In the genomic region with DNA sequence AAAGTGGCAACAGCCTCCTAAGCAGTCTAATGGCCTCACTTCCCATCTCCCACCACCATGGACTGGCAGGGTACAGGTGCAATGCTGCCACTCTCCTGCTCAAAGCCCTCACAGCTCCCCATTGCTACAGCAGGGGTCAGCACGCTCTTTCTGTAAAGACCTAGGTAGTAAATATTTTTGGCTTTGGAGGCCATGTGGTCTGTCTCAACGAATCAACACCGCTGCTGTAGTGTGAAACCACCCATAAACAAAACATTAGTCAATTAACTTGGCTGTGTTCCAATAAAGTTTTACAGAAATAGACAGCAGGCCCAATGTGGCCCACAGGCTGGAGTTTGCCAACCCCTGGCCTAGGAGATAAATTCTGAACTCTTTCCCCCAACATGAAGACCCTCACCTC, we compare ENCODE assay signal across 18 cellular contexts. TPM values are rescaled to one million over a fixed set of nuclear protein-coding genes. Genes with fewer than 3 reads are reported as not detected.
DNase-seq lines count a peak whose midpoint lies in the region; TF ChIP-seq lines count a peak whose summit lies in the region.
"Had no signal": no experiment of that assay in that cellular context is flagged by ENCODE, and none has a peak within 500 bp of the region (broad histone marks: within the 10 kb centered on the region; RNA-seq: fewer than 3 reads in every experiment).

No MANE protein-coding gene starts in this region.

- H3K9me2 ChIP-seq in MM.1S (replicated peaks; ENCODE audit: insufficient read depth, low read length) = no peaks in the 10 kb centered on the region

- in situ Hi-C loops in transverse colon (cut with MboI; ENCODE audit: low pct_ligation_motif_present in 1 of 4, low pct_unique_long_range_greater_than_20kb in 1 of 4, low sequenced_read_pairs in 3 of 4) = loop anchor here in 3 of 4 donors (5.0 to 10.0 kb wide), 3 partner anchors 187 to 192 kb away; no protein-coding TSS in a partner anchor

- no peak for TF ChIP-seq EP300 in transverse colon (IDR thresholded peaks at IDR 0.05; ENCODE audit: low read depth)

- H3K9ac ChIP-seq in MM.1S (ENCODE audit: low read length) = no peak overlapping the region

- H2AFZ ChIP-seq in MM.1S (ENCODE audit: low read length) = no peak overlapping the region

- no peaks in the 10 kb centered on the region for H3K36me3 Mint-ChIP-seq in osteocyte (ENCODE audit: unreplicated experiment)
- H3K36me3 Mint-ChIP-seq: CD8-positive, alpha-beta T cell had no signal

- no peaks in the 10 kb centered on the region for H3K27me3 ChIP-seq in MM.1S (replicated peaks; ENCODE audit: insufficient read depth, low read length)
- H3K27me3 ChIP-seq in transverse colon = no peaks in the 10 kb centered on the region
- H3K27me3 ChIP-seq: pancreas had no signal

- TF ChIP-seq POLR2A in transverse colon (IDR thresholded peaks at IDR 0.05) = no peak

- H3K27me3 Mint-ChIP-seq in osteocyte (ENCODE audit: unreplicated experiment) = no peaks in the 10 kb centered on the region
- H3K27me3 Mint-ChIP-seq: activated CD4-positive, alpha-beta T cell treated with anti-CD3 and anti-CD28 coated beads, Interleukin-2, amount 10 ng/mL, durations not matched to agents 7 days and 5 days had no signal

- DNase-seq in NCI-H1105 treated with DMSO at 0.1 percent for 48 hours (lab: John Stamatoyannopoulos, UW) (peak; percentile 2), NCI-H1105 (lab: John Stamatoyannopoulos, UW) (no peak), MM.1S (peak; percentile 8), cardiac fibroblast (ENCODE audit: low read depth in 2 of 2) (peak; percentile 37 to 72), osteocyte (ENCODE audit: extremely low spot score, unreplicated experiment) (no peak), NCI-H2227 (lab: John Stamatoyannopoulos, UW; ENCODE audit: unreplicated experiment) (no peak), transverse colon (no peak), hippocampal formation (lab: John Stamatoyannopoulos, UW) (no peak)
- DNase-seq: activated CD4-positive, alpha-beta T cell treated with anti-CD3 and anti-CD28 coated beads, Interleukin-2, amount 10 ng/mL, durations not matched to agents 7 days and 5 days; activated T-cell treated with anti-CD3 and anti-CD28 coated beads, Interleukin-2, amount 50 U/mL, for 48 hours; foreskin melanocyte; GF-D8; NCI-H69; pancreas; SHP77; stimulated activated CD4-positive, alpha-beta T cell treated with anti-CD3 and anti-CD28 coated beads, Interleukin-12 subunit alpha, Interleukin-12 subunit beta, amount 100 ng/mL, for 4 hours had no signal

- H3K9me3 ChIP-seq in MM.1S (replicated peaks; ENCODE audit: insufficient read depth, low read length) = no peaks in the 10 kb centered on the region
- no peaks in the 10 kb centered on the region for H3K9me3 ChIP-seq in transverse colon
- H3K9me3 ChIP-seq: pancreas had no signal

- H3F3A ChIP-seq in MM.1S (ENCODE audit: insufficient read depth, low read length) = no peaks in the 10 kb centered on the region

- no peaks in the 10 kb centered on the region for H4K20me1 ChIP-seq in MM.1S (ENCODE audit: insufficient read depth, low read length)

- H3K4me3 ChIP-seq in MM.1S (ENCODE audit: low read length) = no peak overlapping the region
- no peak overlapping the region for H3K4me3 ChIP-seq in cardiac fibroblast (replicated peaks in 1 of 2; ENCODE audit: low read depth in 2 of 2, low read length in 2 of 2)
- no peak overlapping the region for H3K4me3 ChIP-seq in transverse colon
- H3K4me3 ChIP-seq: pancreas had no signal

- H3K9me3 Mint-ChIP-seq in osteocyte (ENCODE audit: unreplicated experiment) = no peaks in the 10 kb centered on the region
- H3K9me3 Mint-ChIP-seq: activated CD4-positive, alpha-beta T cell treated with anti-CD3 and anti-CD28 coated beads, Interleukin-2, amount 10 ng/mL, durations not matched to agents 7 days and 5 days; CD8-positive, alpha-beta T cell had no signal

- no peak overlapping the region for H3K4me3 Mint-ChIP-seq in osteocyte (ENCODE audit: unreplicated experiment)
- H3K4me3 Mint-ChIP-seq: activated CD4-positive, alpha-beta T cell treated with anti-CD3 and anti-CD28 coated beads, Interleukin-2, amount 10 ng/mL, durations not matched to agents 7 days and 5 days; CD8-positive, alpha-beta T cell had no signal

- H3K4me2 ChIP-seq in MM.1S (ENCODE audit: low read depth, low read length) = no peak overlapping the region

- TF ChIP-seq CTCF in MM.1S (IDR thresholded peaks at IDR 0.05; ENCODE audit: low read length) (no peak), cardiac fibroblast (IDR thresholded peaks at IDR 0.05; ENCODE audit: low read depth, low read length) (peak; percentile 10), osteocyte (IDR thresholded peaks at IDR 0.05) (no peak), transverse colon (IDR thresholded peaks at IDR 0.05) (no peak)

- H3K4me1 ChIP-seq in MM.1S (ENCODE audit: low read length) (peaks cover 15% of the 10 kb centered on the region; the same call in 1 of the 2 replicates), transverse colon (peaks cover 0 to 6% (median 0%) of the 10 kb centered on the region in 4 donors)
- H3K4me1 ChIP-seq: pancreas had no signal

- H3K27ac ChIP-seq in MM.1S (ENCODE audit: low read length) = no peak overlapping the region
- no peak overlapping the region for H3K27ac ChIP-seq in transverse colon
- H3K27ac ChIP-seq: pancreas had no signal

- H3K27ac Mint-ChIP-seq in osteocyte (ENCODE audit: unreplicated experiment) = peak overlapping the region; percentile 50
- H3K27ac Mint-ChIP-seq: activated CD4-positive, alpha-beta T cell treated with anti-CD3 and anti-CD28 coated beads, Interleukin-2, amount 10 ng/mL, durations not matched to agents 7 days and 5 days; CD8-positive, alpha-beta T cell had no signal

- intact Hi-C loops in transverse colon (cut with DNase I; ENCODE audit: low total_unique reads) = no loop called here

- peaks cover 3% of the 10 kb centered on the region for H3K4me1 Mint-ChIP-seq in osteocyte (ENCODE audit: unreplicated experiment)

- H3K79me2 ChIP-seq in MM.1S (ENCODE audit: low read length) = no peaks in the 10 kb centered on the region

- H3K36me3 ChIP-seq in MM.1S (replicated peaks; ENCODE audit: insufficient read depth, low read length) = no peaks in the 10 kb centered on the region
- no peaks in the 10 kb centered on the region for H3K36me3 ChIP-seq in transverse colon
- H3K36me3 ChIP-seq: pancreas had no signal

- 48% methylated on average over 3 of the region's 3 CpGs; no CpG with 5 or more reads in 1 of the 2 donors for WGBS in transverse colon (ENCODE audit: low coverage in 1 of 2), 2 donors

RNA-seq across cellular contexts. Expression of gene TMEM125, which starts 44.6 kb away (rescaled TPM):
- total RNA-seq in osteocyte (not detected in 2 replicates), transverse colon (10 to 100 TPM; 19.7 to 66.8 (median 51.2) TPM)
- total RNA-seq: activated CD4-positive, alpha-beta T cell treated with anti-CD3 and anti-CD28 coated beads, Interleukin-2, amount 10 ng/mL, durations not matched to agents 7 days and 5 days; CD8-positive, alpha-beta T cell; dermis microvascular lymphatic vessel endothelial cell had no signal

RNA-seq across cellular contexts. Expression of gene CFAP57, which starts 53.0 kb away (rescaled TPM):
- total RNA-seq in osteocyte = 0.24 TPM in 1 of 2 replicates, not detected in the other
- total RNA-seq in transverse colon = not detected
- total RNA-seq: activated CD4-positive, alpha-beta T cell treated with anti-CD3 and anti-CD28 coated beads, Interleukin-2, amount 10 ng/mL, durations not matched to agents 7 days and 5 days; CD8-positive, alpha-beta T cell had no signal

RNA-seq across cellular contexts. Expression of gene EBNA1BP2, which starts 53.1 kb away (rescaled TPM):
- total RNA-seq in osteocyte = 38.3 and 42.8 TPM in 2 replicates
- 10 to 100 TPM; 12.5 to 35.5 (median 30.1) TPM for total RNA-seq in transverse colon

Comparison
In these comparisons a context has a peak if more than half of its experiments do, and no peak if none do; other contexts are left out.
1. DNase-seq: peak in NCI-H1105 treated with DMSO at 0.1 percent for 48 hours (single experiment), MM.1S (single experiment) and cardiac fibroblast (2 of 2); none in NCI-H1105 (single experiment), osteocyte (single experiment), NCI-H2227 (single experiment), transverse colon (single experiment) and hippocampal formation (0 of 2).
2. RNA of gene TMEM125, which starts 44.6 kb away (total RNA-seq): 19.7 to 66.8 TPM in transverse colon; not detected in osteocyte; every median in the first group is over 10 times any median in the second.